16 cellular contexts compared by ENCODE assay signal in genomic region chr6:88008821-88009220, GRCh38.
DNase-seq lines count a peak whose midpoint lies in the region; ATAC-seq, FAIRE-seq and TF ChIP-seq lines count a peak whose summit lies in the region.
"Had no signal": no experiment of that assay in that cellular context is flagged by ENCODE, and none has a peak within 500 bp of the region (broad histone marks: within the 10 kb centered on the region; RNA-seq: fewer than 3 reads in every experiment).

No MANE protein-coding gene starts in this region.

- ATAC-seq in GM19395 (IDR thresholded peaks at IDR 0.05; ENCODE audit: unreplicated experiment), result no peak

- no peaks in the 10 kb centered on the region for H3K36me3 ChIP-seq in ACC112 (ENCODE audit: insufficient read depth, low read length)
- H3K36me3 ChIP-seq in brain microvascular endothelial cell (replicated peaks), result no peaks in the 10 kb centered on the region
- H3K36me3 ChIP-seq: Peyer's patch had no signal

- in situ Hi-C loops in brain microvascular endothelial cell (cut with HindIII; ENCODE audit: low pct_ligation_motif_present, low sequenced_read_pairs), result no loop called here

- no peak for FAIRE-seq in HTR-8/SVneo (lab: Jason Lieb, UNC)

- H3K27ac ChIP-seq in ACC112 (ENCODE audit: low read depth, low read length) (peak overlapping the region; percentile 47), brain microvascular endothelial cell (peak overlapping the region; percentile 86)

- DNase-seq in HTR-8/SVneo (ENCODE audit: insufficient read length, low spot score) (peak; percentile 5), brain microvascular endothelial cell (peak; percentile 54), left kidney (ENCODE audit: low read depth, low spot score) (peak; percentile 9), DMS153 treated with DMSO at 0.1 percent for 48 hours (lab: John Stamatoyannopoulos, UW; ENCODE audit: unreplicated experiment) (no peak), NCI-H187 (lab: John Stamatoyannopoulos, UW) (no peak)
- DNase-seq in activated naive CD4-positive, alpha-beta T cell treated with anti-CD3 and anti-CD28 coated beads, Interleukin-2, amount 50 U/mL, for 16 hours, result no peak
- DNase-seq: activated CD4-positive, alpha-beta T cell treated with anti-CD3 and anti-CD28 coated beads for 48 hours; cortex of kidney; DMS153; NCI-H1092; NCI-H2227 treated with DMSO at 0.1 percent for 48 hours; nucleus accumbens; Peyer's patch; substantia nigra had no signal

- H3K27me3 ChIP-seq in ACC112 (ENCODE audit: insufficient read depth, low read length) (no peaks in the 10 kb centered on the region), brain microvascular endothelial cell (replicated peaks) (no peaks in the 10 kb centered on the region)
- H3K27me3 ChIP-seq: Peyer's patch had no signal

- H3K4me3 ChIP-seq in ACC112 (ENCODE audit: low read depth, low read length), result peak overlapping the region; percentile 17
- no peak overlapping the region for H3K4me3 ChIP-seq in brain microvascular endothelial cell (ENCODE audit: low read depth, low read length)

- H3K79me2 ChIP-seq in ACC112 (ENCODE audit: control insufficient read depth, insufficient read depth, low read length, unreplicated experiment), result no peaks in the 10 kb centered on the region

- TF ChIP-seq CTCF in brain microvascular endothelial cell (IDR thresholded peaks at IDR 0.05; ENCODE audit: low read depth, low read length, missing control alignments), result no peak

- H2AFZ ChIP-seq in ACC112 (ENCODE audit: low read length, unreplicated experiment), result peak overlapping the region; percentile 79

- H3K4me1 ChIP-seq in ACC112 (ENCODE audit: control insufficient read depth, insufficient read depth, low read length, unreplicated experiment), result peaks cover 36% of the 10 kb centered on the region

Comparison
In these comparisons a context has a peak if more than half of its experiments do, and no peak if none do; other contexts are left out.
1. DNase-seq: peak in HTR-8/SVneo (single experiment), brain microvascular endothelial cell (single experiment) and left kidney (single experiment); none in DMS153 treated with DMSO at 0.1 percent for 48 hours (single experiment), NCI-H187 (0 of 2) and activated naive CD4-positive, alpha-beta T cell treated with anti-CD3 and anti-CD28 coated beads, Interleukin-2, amount 50 U/mL, for 16 hours (single experiment).